ENCODE assay signal across 8 cellular contexts in genomic region chr19:11355160-11356073, GRCh38. TPM values are rescaled to one million over a fixed set of nuclear protein-coding genes. Genes with fewer than 3 reads are reported as not detected.
DNase-seq lines count a peak whose midpoint lies in the region; ATAC-seq and TF ChIP-seq lines count a peak whose summit lies in the region.

Gene PLPPR2, plus strand, starts transcription at chr19:11355432. Its CDS starts 2,242 bp downstream, at chr19:11357674.

- H3K36me3 ChIP-seq in Panc1 (ENCODE audit: control insufficient read depth, insufficient read depth, low read length) (no peaks in the 10 kb centered on the region), esophagus muscularis mucosa (peaks cover 6 to 25% (median 19%) of the 10 kb centered on the region in 4 donors), muscle layer of colon (ENCODE audit: insufficient read depth, low read length) (no peaks in the 10 kb centered on the region)

- peak within 1 kb of the TSS; percentile 63 to 71 for H3K4me3 Mint-ChIP-seq in activated T-cell treated with anti-CD3 and anti-CD28 coated beads, Interleukin-2, amount 50 U/mL, for 72 hours

- H3K27ac ChIP-seq in Panc1 (ENCODE audit: low read length): peak within 1 kb of the TSS; percentile 78
- H3K27ac ChIP-seq in esophagus muscularis mucosa (replicated peaks in 1 of 4): peak within 1 kb of the TSS; percentile 79 to 84 (median 82)
- peak within 1 kb of the TSS; percentile 46 for H3K27ac ChIP-seq in muscle layer of colon (ENCODE audit: low read depth, low read length)

- no peaks in the 10 kb centered on the region for H3K9me3 ChIP-seq in Panc1 (ENCODE audit: control insufficient read depth, insufficient read depth, low read depth, low read length)
- no peaks in the 10 kb centered on the region for H3K9me3 ChIP-seq in esophagus muscularis mucosa
- H3K9me3 ChIP-seq in muscle layer of colon (ENCODE audit: low read length): no peaks in the 10 kb centered on the region

- BruUV-seq in Panc1 (replicated peaks; lab: Mats Ljungman, UMichigan): no TSS peak

- WGBS in esophagus muscularis mucosa: 13% methylated on average over 20 of the region's 62 CpGs

- peak; percentile 58 for TF ChIP-seq POLR2A in esophagus muscularis mucosa (IDR thresholded peaks at IDR 0.05; ENCODE audit: low read depth)

- TF ChIP-seq CTCF in Panc1 (IDR thresholded peaks at IDR 0.05): no peak
- no peak for TF ChIP-seq CTCF in esophagus muscularis mucosa (IDR thresholded peaks at IDR 0.05)

- peak; percentile 94 for ATAC-seq in Panc1
- peak; percentile 91 to 94 for ATAC-seq in activated T-cell treated with anti-CD3 and anti-CD28 coated beads, Interleukin-2, amount 50 U/mL, for 72 hours (replicated peaks in 1 of 2)
- no peak for ATAC-seq in HG03442 (IDR thresholded peaks at IDR 0.05; ENCODE audit: unreplicated experiment)

- H3K4me3 ChIP-seq in Panc1 (ENCODE audit: low read depth in 2 of 2, low read length in 2 of 2) (peak within 1 kb of the TSS; percentile 55 to 73), esophagus muscularis mucosa (peak within 1 kb of the TSS; percentile 73 to 83 (median 80)), muscle layer of colon (ENCODE audit: low read depth in 1 of 2, low read length in 2 of 2) (peak within 1 kb of the TSS; percentile 28 to 82)

- H3K27me3 ChIP-seq in Panc1 (ENCODE audit: control insufficient read depth, insufficient read depth, low read length): no peaks in the 10 kb centered on the region
- H3K27me3 ChIP-seq in esophagus muscularis mucosa: no peaks in the 10 kb centered on the region
- H3K27me3 ChIP-seq in muscle layer of colon (ENCODE audit: control insufficient read depth in 1 of 2, insufficient read depth in 2 of 2, low read length in 2 of 2): no peaks in the 10 kb centered on the region

- H3K9ac ChIP-seq in muscle layer of colon (ENCODE audit: low read length): peak within 1 kb of the TSS; percentile 91

- intact Hi-C loops in Panc1 (cut with micrococcal nuclease; ENCODE audit: unreplicated experiment): no loop called here
- intact Hi-C loops in esophagus muscularis mucosa (cut with DNase I): no loop called here

- peak within 1 kb of the TSS; percentile 12 for H3K27ac Mint-ChIP-seq in activated T-cell treated with anti-CD3 and anti-CD28 coated beads, Interleukin-2, amount 50 U/mL, for 72 hours

- H3K9me3 Mint-ChIP-seq in activated T-cell treated with anti-CD3 and anti-CD28 coated beads, Interleukin-2, amount 50 U/mL, for 72 hours: no peaks in the 10 kb centered on the region

- peaks cover 10% of the 10 kb centered on the region for H3K4me1 Mint-ChIP-seq in activated T-cell treated with anti-CD3 and anti-CD28 coated beads, Interleukin-2, amount 50 U/mL, for 72 hours (ENCODE audit: low read depth)

- POLR2A ChIA-PET in Panc1 (lab: Charles Lee): no interaction called here

- H3K36me3 Mint-ChIP-seq in activated T-cell treated with anti-CD3 and anti-CD28 coated beads, Interleukin-2, amount 50 U/mL, for 72 hours (ENCODE audit: insufficient read depth in 2 of 2): no peaks in the 10 kb centered on the region

- in situ Hi-C loops in Panc1 (cut with HindIII; ENCODE audit: low pct_unique_long_range_greater_than_20kb, low sequenced_read_pairs): no loop called here

- CTCF ChIA-PET in Panc1 (lab: Charles Lee): no interaction called here

- no peak for TF ChIP-seq EP300 in esophagus muscularis mucosa (IDR thresholded peaks at IDR 0.05)

- H3K27me3 Mint-ChIP-seq in activated T-cell treated with anti-CD3 and anti-CD28 coated beads, Interleukin-2, amount 50 U/mL, for 72 hours (ENCODE audit: low read depth): peaks cover 11% of the 10 kb centered on the region

- DNase-seq in DMS53 treated with DMSO at 0.1 percent for 48 hours (lab: John Stamatoyannopoulos, UW; ENCODE audit: unreplicated experiment): peak; percentile 54
- DNase-seq in HuH-7 (ENCODE audit: low spot score): peak; percentile 72
- DNase-seq in Panc1 (ENCODE audit: low read depth, low spot score): no peak
- peak; percentile 89 to 92 for DNase-seq in activated T-cell treated with anti-CD3 and anti-CD28 coated beads, Interleukin-2, amount 50 U/mL, for 72 hours
- DNase-seq in esophagus muscularis mucosa (ENCODE audit: extremely low spot score): peak; percentile 99
- DNase-seq in stimulated activated CD8-positive, alpha-beta memory T cell treated with anti-CD3 and anti-CD28 coated beads, Interleukin-4, amount 100 ng/mL, for 4 hours (ENCODE audit: low read depth in 2 of 2, low spot score in 1 of 2): peak; percentile 55

- no peaks in the 10 kb centered on the region; the same call in 1 of the 2 replicates for H3K4me1 ChIP-seq in Panc1 (ENCODE audit: control insufficient read depth, insufficient read depth, low read length)
- H3K4me1 ChIP-seq in esophagus muscularis mucosa: peaks cover 5 to 28% (median 25%) of the 10 kb centered on the region in 4 donors
- H3K4me1 ChIP-seq in muscle layer of colon (ENCODE audit: insufficient read depth, low read length): peaks cover 13% of the 10 kb centered on the region

RNA-seq across cellular contexts. Expression of gene PLPPR2, which starts in this region (rescaled TPM):
- total RNA-seq in Panc1 (2021; ENCODE audit: unreplicated experiment): 43.3 TPM
- polyA plus RNA-seq in Panc1 (2012; ENCODE audit: insufficient read length): 85.0 TPM
- total RNA-seq in activated T-cell treated with anti-CD3 and anti-CD28 coated beads, Interleukin-2, amount 50 U/mL, for 72 hours: 1 to 10 TPM; 6.9 to 9.7 TPM
- total RNA-seq in esophagus muscularis mucosa: 10 to 100 TPM; 32.0 to 49.8 (median 37.5) TPM
